In the genomic region with DNA sequence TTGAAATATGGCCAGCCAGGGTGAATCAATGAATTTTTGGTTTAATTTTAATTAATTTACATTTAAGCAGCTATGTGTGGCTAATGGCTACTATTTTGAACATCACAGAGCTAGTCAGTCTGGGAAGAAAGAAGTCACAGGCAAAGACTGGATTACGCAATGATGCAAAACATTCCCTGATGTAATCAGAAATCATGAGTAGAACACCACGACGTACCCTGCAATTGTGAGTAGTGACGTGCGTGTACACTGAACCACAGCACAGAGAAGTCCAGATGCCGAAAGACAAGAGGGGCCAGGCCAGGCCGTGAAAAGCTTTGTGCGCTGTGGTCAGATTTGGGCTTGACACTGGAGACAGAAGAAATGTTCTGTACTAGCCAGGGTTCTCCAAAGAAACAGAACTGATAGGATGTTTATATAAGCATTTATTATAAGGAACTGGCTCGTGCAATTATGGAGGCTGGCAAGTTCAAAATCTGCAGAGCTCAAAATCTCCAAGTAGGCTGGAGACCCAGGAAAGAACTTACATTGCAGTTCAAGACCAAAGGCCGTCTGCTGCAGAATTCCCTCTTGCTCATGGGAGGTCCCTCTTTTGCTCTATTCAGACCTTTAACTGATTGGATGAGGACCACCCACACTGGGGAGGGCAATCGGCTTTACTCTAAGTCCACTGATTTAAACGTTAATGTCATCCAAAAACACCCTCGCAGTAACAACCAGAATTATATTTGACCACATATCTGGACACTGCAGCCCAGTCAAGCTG, we compare ENCODE assay signal across 1 cellular context.
TF ChIP-seq lines count a peak whose summit lies in the region.

No MANE protein-coding gene starts in this region.

TF ChIP-seq in K562, 482 proteins besides CTCF, POLR2A, EP300 and RAD21 (continued from another document and continues in another):
- TF ChIP-seq, protein P1, sequence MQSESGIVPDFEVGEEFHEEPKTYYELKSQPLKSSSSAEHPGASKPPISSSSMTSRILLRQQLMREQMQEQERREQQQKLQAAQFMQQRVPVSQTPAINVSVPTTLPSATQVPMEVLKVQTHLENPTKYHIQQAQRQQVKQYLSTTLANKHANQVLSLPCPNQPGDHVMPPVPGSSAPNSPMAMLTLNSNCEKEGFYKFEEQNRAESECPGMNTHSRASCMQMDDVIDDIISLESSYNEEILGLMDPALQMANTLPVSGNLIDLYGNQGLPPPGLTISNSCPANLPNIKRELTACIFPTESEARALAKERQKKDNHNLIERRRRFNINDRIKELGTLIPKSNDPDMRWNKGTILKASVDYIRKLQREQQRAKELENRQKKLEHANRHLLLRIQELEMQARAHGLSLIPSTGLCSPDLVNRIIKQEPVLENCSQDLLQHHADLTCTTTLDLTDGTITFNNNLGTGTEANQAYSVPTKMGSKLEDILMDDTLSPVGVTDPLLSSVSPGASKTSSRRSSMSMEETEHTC (IDR thresholded peaks at IDR 0.05), result no peak
- TF ChIP-seq ZNF384 (IDR thresholded peaks at IDR 0.05; ENCODE audit: low read depth, low read length) (no peak), CHD2 (IDR thresholded peaks at IDR 0.05; ENCODE audit: low read depth, low read length) (no peak), SREBF2 (CRISPR knock-in tag; IDR thresholded peaks at IDR 0.05) (no peak), ZNF239 (CRISPR knock-in tag; IDR thresholded peaks at IDR 0.05) (peak; percentile 29; the same call in 1 of the 2 replicates), ZC3H4 (CRISPR knock-in tag; IDR thresholded peaks at IDR 0.05; ENCODE audit: borderline replicate concordance) (no peak), SPI1 (IDR thresholded peaks at IDR 0.05; ENCODE audit: borderline replicate concordance, low read depth, low read length) (no peak), PRPF4 (IDR thresholded peaks at IDR 0.05; ENCODE audit: insufficient read depth, low read depth, low read length, poor library complexity, severe bottlenecking) (no peak), NR2C2 (CRISPR knock-in tag; IDR thresholded peaks at IDR 0.05) (no peak), NR2C2 (tag; IDR thresholded peaks at IDR 0.05) (no peak; the same call in 1 of the 2 replicates), MYNN (IDR thresholded peaks at IDR 0.05) (peak; percentile 89), MYNN (CRISPR knock-in tag; IDR thresholded peaks at IDR 0.05) (peak; percentile 58; the same call in 1 of the 2 replicates), CREB1 (IDR thresholded peaks at IDR 0.05) (no peak), CREB1 (CRISPR knock-in tag; IDR thresholded peaks at IDR 0.05) (peak; percentile 56; the same call in 1 of the 2 replicates), ZFP1 (CRISPR knock-in tag; IDR thresholded peaks at IDR 0.05) (no peak), PML (IDR thresholded peaks at IDR 0.05; ENCODE audit: low read length) (no peak), L3MBTL2 (IDR thresholded peaks at IDR 0.05) (peak; percentile 52), ZBED1 (IDR thresholded peaks at IDR 0.05) (no peak), RFX5 (IDR thresholded peaks at IDR 0.05; ENCODE audit: low read depth, low read length) (no peak), ZNF696 (CRISPR knock-in tag; conservative IDR thresholded peaks at IDR 0.05) (no peak), DDX20 (tag; IDR thresholded peaks at IDR 0.05; ENCODE audit: low read depth) (no peak), SMARCA5 (IDR thresholded peaks at IDR 0.05) (no peak), SMC3 (conservative IDR thresholded peaks at IDR 0.05; ENCODE audit: insufficient read depth, low read depth, low read length) (no peak), HEY1 (CRISPR knock-in tag; IDR thresholded peaks at IDR 0.05; ENCODE audit: borderline replicate concordance) (no peak), POU5F1 (IDR thresholded peaks at IDR 0.05; ENCODE audit: borderline replicate concordance, low read depth, low read length, partially characterized antibody) (no peak), NR1H2 (CRISPR knock-in tag; IDR thresholded peaks at IDR 0.05) (no peak), HDAC6 (IDR thresholded peaks at IDR 0.05; ENCODE audit: low read depth, low read length) (no peak), CBX5 (IDR thresholded peaks at IDR 0.05; ENCODE audit: borderline replicate concordance, low read depth) (no peak), ZNF134 (CRISPR knock-in tag; conservative IDR thresholded peaks at IDR 0.05) (0 out of 2 replicates have a peak, but pooled peaks have one; percentile 18), SIN3B (IDR thresholded peaks at IDR 0.05; ENCODE audit: low read depth) (no peak), TAL1 (IDR thresholded peaks at IDR 0.05) (no peak), NFE2 (IDR thresholded peaks at IDR 0.05; ENCODE audit: low read depth) (no peak), CREM (IDR thresholded peaks at IDR 0.05; ENCODE audit: low read depth) (peak; percentile 85), LEF1 (IDR thresholded peaks at IDR 0.05) (no peak), HLTF (IDR thresholded peaks at IDR 0.05) (no peak), JUND (IDR thresholded peaks at IDR 0.05; ENCODE audit: borderline replicate concordance, low read depth, low read length) (peak; percentile 73), JUND (tag; IDR thresholded peaks at IDR 0.05; ENCODE audit: borderline replicate concordance, low read depth, low read length) (peak; percentile 47; the same call in 1 of the 3 replicates)
- TF ChIP-seq, protein P2, sequence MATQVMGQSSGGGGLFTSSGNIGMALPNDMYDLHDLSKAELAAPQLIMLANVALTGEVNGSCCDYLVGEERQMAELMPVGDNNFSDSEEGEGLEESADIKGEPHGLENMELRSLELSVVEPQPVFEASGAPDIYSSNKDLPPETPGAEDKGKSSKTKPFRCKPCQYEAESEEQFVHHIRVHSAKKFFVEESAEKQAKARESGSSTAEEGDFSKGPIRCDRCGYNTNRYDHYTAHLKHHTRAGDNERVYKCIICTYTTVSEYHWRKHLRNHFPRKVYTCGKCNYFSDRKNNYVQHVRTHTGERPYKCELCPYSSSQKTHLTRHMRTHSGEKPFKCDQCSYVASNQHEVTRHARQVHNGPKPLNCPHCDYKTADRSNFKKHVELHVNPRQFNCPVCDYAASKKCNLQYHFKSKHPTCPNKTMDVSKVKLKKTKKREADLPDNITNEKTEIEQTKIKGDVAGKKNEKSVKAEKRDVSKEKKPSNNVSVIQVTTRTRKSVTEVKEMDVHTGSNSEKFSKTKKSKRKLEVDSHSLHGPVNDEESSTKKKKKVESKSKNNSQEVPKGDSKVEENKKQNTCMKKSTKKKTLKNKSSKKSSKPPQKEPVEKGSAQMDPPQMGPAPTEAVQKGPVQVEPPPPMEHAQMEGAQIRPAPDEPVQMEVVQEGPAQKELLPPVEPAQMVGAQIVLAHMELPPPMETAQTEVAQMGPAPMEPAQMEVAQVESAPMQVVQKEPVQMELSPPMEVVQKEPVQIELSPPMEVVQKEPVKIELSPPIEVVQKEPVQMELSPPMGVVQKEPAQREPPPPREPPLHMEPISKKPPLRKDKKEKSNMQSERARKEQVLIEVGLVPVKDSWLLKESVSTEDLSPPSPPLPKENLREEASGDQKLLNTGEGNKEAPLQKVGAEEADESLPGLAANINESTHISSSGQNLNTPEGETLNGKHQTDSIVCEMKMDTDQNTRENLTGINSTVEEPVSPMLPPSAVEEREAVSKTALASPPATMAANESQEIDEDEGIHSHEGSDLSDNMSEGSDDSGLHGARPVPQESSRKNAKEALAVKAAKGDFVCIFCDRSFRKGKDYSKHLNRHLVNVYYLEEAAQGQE (CRISPR knock-in tag; IDR thresholded peaks at IDR 0.05; ENCODE audit: low read depth), result no peak
- TF ChIP-seq, protein P3, sequence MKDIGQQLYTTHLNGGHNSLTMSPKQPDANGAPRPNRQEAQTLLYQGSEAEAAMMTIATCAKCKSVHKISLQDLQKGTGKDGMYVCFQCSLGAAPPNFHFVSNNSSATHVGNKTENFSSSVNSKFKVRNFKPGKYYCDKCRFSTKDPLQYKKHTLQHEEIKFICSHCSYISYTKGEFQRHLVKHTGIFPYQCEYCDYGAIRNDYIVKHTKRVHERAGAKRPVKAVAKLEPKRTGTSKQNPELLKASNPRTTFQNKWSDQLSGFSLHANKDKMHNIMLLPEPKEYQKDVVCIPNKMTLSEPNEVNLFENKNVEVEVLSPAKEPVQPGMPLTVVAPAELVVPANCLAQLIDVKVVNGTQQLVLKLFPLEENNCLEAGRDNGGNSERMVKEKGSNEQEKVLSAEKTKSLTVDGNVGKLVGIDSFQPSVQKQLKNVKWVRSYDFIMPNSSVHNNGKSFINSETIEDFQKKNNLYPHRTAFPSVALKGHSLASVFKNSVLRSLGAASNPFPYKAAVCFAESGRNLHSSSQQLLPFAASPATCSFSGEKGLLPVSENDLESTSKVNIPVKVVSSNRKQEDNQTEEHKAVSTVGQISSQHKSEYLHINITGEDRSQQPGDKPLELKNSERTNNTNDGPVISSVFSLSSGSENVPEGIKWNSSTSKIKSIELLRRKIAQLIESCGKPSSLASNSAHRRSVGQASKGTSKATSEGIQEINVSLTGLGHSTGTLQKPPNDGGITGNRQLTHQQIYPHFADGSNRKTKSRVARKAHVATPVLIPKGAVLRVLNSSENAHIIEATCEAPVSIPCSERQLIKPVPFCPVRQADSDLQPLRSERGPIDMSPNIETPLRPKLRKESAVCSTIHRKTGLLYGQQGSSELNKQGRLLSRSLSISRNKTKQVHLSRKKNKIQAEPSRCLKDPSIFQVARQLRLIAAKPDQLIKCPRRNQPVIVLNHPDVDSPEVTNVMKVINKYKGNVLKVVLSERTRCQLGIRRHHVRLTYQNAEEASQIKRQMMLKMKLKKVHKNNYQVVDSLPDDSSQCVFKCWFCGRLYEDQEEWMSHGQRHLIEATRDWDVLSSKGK (CRISPR knock-in tag; IDR thresholded peaks at IDR 0.05), result no peak
- TF ChIP-seq, protein P4, sequence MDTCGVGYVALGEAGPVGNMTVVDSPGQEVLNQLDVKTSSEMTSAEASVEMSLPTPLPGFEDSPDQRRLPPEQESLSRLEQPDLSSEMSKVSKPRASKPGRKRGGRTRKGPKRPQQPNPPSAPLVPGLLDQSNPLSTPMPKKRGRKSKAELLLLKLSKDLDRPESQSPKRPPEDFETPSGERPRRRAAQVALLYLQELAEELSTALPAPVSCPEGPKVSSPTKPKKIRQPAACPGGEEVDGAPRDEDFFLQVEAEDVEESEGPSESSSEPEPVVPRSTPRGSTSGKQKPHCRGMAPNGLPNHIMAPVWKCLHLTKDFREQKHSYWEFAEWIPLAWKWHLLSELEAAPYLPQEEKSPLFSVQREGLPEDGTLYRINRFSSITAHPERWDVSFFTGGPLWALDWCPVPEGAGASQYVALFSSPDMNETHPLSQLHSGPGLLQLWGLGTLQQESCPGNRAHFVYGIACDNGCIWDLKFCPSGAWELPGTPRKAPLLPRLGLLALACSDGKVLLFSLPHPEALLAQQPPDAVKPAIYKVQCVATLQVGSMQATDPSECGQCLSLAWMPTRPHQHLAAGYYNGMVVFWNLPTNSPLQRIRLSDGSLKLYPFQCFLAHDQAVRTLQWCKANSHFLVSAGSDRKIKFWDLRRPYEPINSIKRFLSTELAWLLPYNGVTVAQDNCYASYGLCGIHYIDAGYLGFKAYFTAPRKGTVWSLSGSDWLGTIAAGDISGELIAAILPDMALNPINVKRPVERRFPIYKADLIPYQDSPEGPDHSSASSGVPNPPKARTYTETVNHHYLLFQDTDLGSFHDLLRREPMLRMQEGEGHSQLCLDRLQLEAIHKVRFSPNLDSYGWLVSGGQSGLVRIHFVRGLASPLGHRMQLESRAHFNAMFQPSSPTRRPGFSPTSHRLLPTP (IDR thresholded peaks at IDR 0.05; ENCODE audit: borderline replicate concordance, extremely low read depth, insufficient read length), result no peak
- TF ChIP-seq, protein P5, sequence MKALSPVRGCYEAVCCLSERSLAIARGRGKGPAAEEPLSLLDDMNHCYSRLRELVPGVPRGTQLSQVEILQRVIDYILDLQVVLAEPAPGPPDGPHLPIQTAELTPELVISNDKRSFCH (CRISPR knock-in tag; IDR thresholded peaks at IDR 0.05), result no peak
- TF ChIP-seq, protein P5 (tag; IDR thresholded peaks at IDR 0.05), result no peak
- TF ChIP-seq, protein P6, sequence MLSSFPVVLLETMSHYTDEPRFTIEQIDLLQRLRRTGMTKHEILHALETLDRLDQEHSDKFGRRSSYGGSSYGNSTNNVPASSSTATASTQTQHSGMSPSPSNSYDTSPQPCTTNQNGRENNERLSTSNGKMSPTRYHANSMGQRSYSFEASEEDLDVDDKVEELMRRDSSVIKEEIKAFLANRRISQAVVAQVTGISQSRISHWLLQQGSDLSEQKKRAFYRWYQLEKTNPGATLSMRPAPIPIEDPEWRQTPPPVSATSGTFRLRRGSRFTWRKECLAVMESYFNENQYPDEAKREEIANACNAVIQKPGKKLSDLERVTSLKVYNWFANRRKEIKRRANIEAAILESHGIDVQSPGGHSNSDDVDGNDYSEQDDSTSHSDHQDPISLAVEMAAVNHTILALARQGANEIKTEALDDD (IDR thresholded peaks at IDR 0.05), result no peak
- TF ChIP-seq, protein P7, sequence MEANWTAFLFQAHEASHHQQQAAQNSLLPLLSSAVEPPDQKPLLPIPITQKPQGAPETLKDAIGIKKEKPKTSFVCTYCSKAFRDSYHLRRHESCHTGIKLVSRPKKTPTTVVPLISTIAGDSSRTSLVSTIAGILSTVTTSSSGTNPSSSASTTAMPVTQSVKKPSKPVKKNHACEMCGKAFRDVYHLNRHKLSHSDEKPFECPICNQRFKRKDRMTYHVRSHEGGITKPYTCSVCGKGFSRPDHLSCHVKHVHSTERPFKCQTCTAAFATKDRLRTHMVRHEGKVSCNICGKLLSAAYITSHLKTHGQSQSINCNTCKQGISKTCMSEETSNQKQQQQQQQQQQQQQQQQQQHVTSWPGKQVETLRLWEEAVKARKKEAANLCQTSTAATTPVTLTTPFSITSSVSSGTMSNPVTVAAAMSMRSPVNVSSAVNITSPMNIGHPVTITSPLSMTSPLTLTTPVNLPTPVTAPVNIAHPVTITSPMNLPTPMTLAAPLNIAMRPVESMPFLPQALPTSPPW (CRISPR knock-in tag; IDR thresholded peaks at IDR 0.05), result 0 out of 2 replicates have a peak, but pooled peaks have one; percentile 38
- TF ChIP-seq, protein P8, sequence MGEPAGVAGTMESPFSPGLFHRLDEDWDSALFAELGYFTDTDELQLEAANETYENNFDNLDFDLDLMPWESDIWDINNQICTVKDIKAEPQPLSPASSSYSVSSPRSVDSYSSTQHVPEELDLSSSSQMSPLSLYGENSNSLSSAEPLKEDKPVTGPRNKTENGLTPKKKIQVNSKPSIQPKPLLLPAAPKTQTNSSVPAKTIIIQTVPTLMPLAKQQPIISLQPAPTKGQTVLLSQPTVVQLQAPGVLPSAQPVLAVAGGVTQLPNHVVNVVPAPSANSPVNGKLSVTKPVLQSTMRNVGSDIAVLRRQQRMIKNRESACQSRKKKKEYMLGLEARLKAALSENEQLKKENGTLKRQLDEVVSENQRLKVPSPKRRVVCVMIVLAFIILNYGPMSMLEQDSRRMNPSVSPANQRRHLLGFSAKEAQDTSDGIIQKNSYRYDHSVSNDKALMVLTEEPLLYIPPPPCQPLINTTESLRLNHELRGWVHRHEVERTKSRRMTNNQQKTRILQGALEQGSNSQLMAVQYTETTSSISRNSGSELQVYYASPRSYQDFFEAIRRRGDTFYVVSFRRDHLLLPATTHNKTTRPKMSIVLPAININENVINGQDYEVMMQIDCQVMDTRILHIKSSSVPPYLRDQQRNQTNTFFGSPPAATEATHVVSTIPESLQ (CRISPR knock-in tag; IDR thresholded peaks at IDR 0.05), result no peak
- TF ChIP-seq, protein P9, sequence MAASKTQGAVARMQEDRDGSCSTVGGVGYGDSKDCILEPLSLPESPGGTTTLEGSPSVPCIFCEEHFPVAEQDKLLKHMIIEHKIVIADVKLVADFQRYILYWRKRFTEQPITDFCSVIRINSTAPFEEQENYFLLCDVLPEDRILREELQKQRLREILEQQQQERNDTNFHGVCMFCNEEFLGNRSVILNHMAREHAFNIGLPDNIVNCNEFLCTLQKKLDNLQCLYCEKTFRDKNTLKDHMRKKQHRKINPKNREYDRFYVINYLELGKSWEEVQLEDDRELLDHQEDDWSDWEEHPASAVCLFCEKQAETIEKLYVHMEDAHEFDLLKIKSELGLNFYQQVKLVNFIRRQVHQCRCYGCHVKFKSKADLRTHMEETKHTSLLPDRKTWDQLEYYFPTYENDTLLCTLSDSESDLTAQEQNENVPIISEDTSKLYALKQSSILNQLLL (CRISPR knock-in tag; IDR thresholded peaks at IDR 0.05; ENCODE audit: borderline replicate concordance), result no peak
